In genomic region chr1:8120693-8121260, GRCh38 we compare ENCODE assay signal across 8 cellular contexts.
DNase-seq lines count a peak whose midpoint lies in the region; ATAC-seq and TF ChIP-seq lines count a peak whose summit lies in the region.

No MANE protein-coding gene starts in this region.

- no peaks in the 10 kb centered on the region for H3K9me3 ChIP-seq in smooth muscle cell (replicated peaks; ENCODE audit: low read depth)

- H3K4me3 ChIP-seq in smooth muscle cell: no peak overlapping the region

- H3F3A ChIP-seq in smooth muscle cell (ENCODE audit: low read depth): peaks cover 51% of the 10 kb centered on the region

- no peaks in the 10 kb centered on the region for H3K36me3 Mint-ChIP-seq in activated T-helper 2 cell treated with anti-CD3 and anti-CD28 coated beads, Interferon-gamma antibody, Interleukin-2, Interleukin-4, amounts not matched to agents 10 μg/mL and 5 μg/mL and 100 μg/mL, durations not matched to agents 14 hours and 24 hours and 36 hours (ENCODE audit: low read depth)
- no peaks in the 10 kb centered on the region for H3K36me3 Mint-ChIP-seq in stimulated activated effector memory CD8-positive, alpha-beta T cell treated with anti-CD3 and anti-CD28 coated beads, Interleukin-12 subunit alpha, Interleukin-12 subunit beta, amount 100 ng/mL, for 72 hours

- DNase-seq in HT-29 (ENCODE audit: low spot score) (peak; percentile 91), iris pigment epithelial cell (ENCODE audit: low read depth) (peak; percentile 76), smooth muscle cell (lab: John Stamatoyannopoulos, UW; ENCODE audit: unreplicated experiment) (no peak), HCEC 1CT (no peak), AML-193 (lab: John Stamatoyannopoulos, UW) (no peak)
- DNase-seq in activated T-helper 2 cell treated with anti-CD3 and anti-CD28 coated beads, Interferon-gamma antibody, Interleukin-2, Interleukin-4, amounts not matched to agents 10 μg/mL and 5 μg/mL and 100 μg/mL, durations not matched to agents 14 hours and 24 hours and 36 hours (ENCODE audit: low spot score): no peak
- no peak for DNase-seq in stimulated activated effector memory CD8-positive, alpha-beta T cell treated with anti-CD3 and anti-CD28 coated beads, Interleukin-12 subunit alpha, Interleukin-12 subunit beta, amount 100 ng/mL, for 72 hours (ENCODE audit: low spot score in 2 of 2)
- DNase-seq in stimulated activated CD4-positive, alpha-beta T cell treated with anti-CD3 and anti-CD28 coated beads, Interleukin-15, amount 100 ng/mL, for 24 hours: no peak

- H3K27me3 ChIP-seq in smooth muscle cell (ENCODE audit: low read depth): no peaks in the 10 kb centered on the region

- H3K27ac Mint-ChIP-seq in activated T-helper 2 cell treated with anti-CD3 and anti-CD28 coated beads, Interferon-gamma antibody, Interleukin-2, Interleukin-4, amounts not matched to agents 10 μg/mL and 5 μg/mL and 100 μg/mL, durations not matched to agents 14 hours and 24 hours and 36 hours: peak overlapping the region; percentile 49
- no peak overlapping the region for H3K27ac Mint-ChIP-seq in stimulated activated effector memory CD8-positive, alpha-beta T cell treated with anti-CD3 and anti-CD28 coated beads, Interleukin-12 subunit alpha, Interleukin-12 subunit beta, amount 100 ng/mL, for 72 hours

- H3K4me1 ChIP-seq in smooth muscle cell (ENCODE audit: low read depth): peaks cover 21% of the 10 kb centered on the region

- H2AFZ ChIP-seq in smooth muscle cell (ENCODE audit: low read depth): peak overlapping the region; percentile 46

- WGBS in smooth muscle cell (ENCODE audit: low lambda C conversion rate): 27% methylated on average over 10 of the region's 10 CpGs

- peak overlapping the region; percentile 30 for H3K4me3 Mint-ChIP-seq in activated T-helper 2 cell treated with anti-CD3 and anti-CD28 coated beads, Interferon-gamma antibody, Interleukin-2, Interleukin-4, amounts not matched to agents 10 μg/mL and 5 μg/mL and 100 μg/mL, durations not matched to agents 14 hours and 24 hours and 36 hours (ENCODE audit: low read depth)
- no peak overlapping the region for H3K4me3 Mint-ChIP-seq in stimulated activated effector memory CD8-positive, alpha-beta T cell treated with anti-CD3 and anti-CD28 coated beads, Interleukin-12 subunit alpha, Interleukin-12 subunit beta, amount 100 ng/mL, for 72 hours

- TF ChIP-seq CTCF in smooth muscle cell (IDR thresholded peaks at IDR 0.05; ENCODE audit: borderline replicate concordance, insufficient read depth, poor library complexity, severe bottlenecking): no peak

- no peaks in the 10 kb centered on the region for H3K27me3 Mint-ChIP-seq in activated T-helper 2 cell treated with anti-CD3 and anti-CD28 coated beads, Interferon-gamma antibody, Interleukin-2, Interleukin-4, amounts not matched to agents 10 μg/mL and 5 μg/mL and 100 μg/mL, durations not matched to agents 14 hours and 24 hours and 36 hours (ENCODE audit: low read depth)

- peak overlapping the region; percentile 76 for H3K4me2 ChIP-seq in smooth muscle cell

- no peaks in the 10 kb centered on the region for H4K20me1 ChIP-seq in smooth muscle cell (ENCODE audit: low read depth)

- intact Hi-C loops in activated T-helper 2 cell treated with anti-CD3 and anti-CD28 coated beads, Interferon-gamma antibody, Interleukin-2, Interleukin-4, amounts not matched to agents 10 μg/mL and 5 μg/mL and 100 μg/mL, durations not matched to agents 14 hours and 24 hours and 36 hours (cut with micrococcal nuclease): loop anchor here (2.0 kb wide), 1 partner anchor 24 kb away; no protein-coding TSS in a partner anchor

- peaks cover 10% of the 10 kb centered on the region for H3K9me3 Mint-ChIP-seq in activated T-helper 2 cell treated with anti-CD3 and anti-CD28 coated beads, Interferon-gamma antibody, Interleukin-2, Interleukin-4, amounts not matched to agents 10 μg/mL and 5 μg/mL and 100 μg/mL, durations not matched to agents 14 hours and 24 hours and 36 hours
- no peaks in the 10 kb centered on the region for H3K9me3 Mint-ChIP-seq in stimulated activated effector memory CD8-positive, alpha-beta T cell treated with anti-CD3 and anti-CD28 coated beads, Interleukin-12 subunit alpha, Interleukin-12 subunit beta, amount 100 ng/mL, for 72 hours

- no peak for ATAC-seq in stimulated activated effector memory CD8-positive, alpha-beta T cell treated with anti-CD3 and anti-CD28 coated beads, Interleukin-12 subunit alpha, Interleukin-12 subunit beta, amount 100 ng/mL, for 72 hours

- H3K9ac ChIP-seq in smooth muscle cell (ENCODE audit: low read depth): peak overlapping the region; percentile 13

- H3K27ac ChIP-seq in smooth muscle cell (ENCODE audit: low read depth): peak overlapping the region; percentile 99

- no peaks in the 10 kb centered on the region for H3K79me2 ChIP-seq in smooth muscle cell (ENCODE audit: low read depth)

- no peaks in the 10 kb centered on the region for H3K36me3 ChIP-seq in smooth muscle cell (ENCODE audit: low read depth)

- peaks cover 19% of the 10 kb centered on the region for H3K4me1 Mint-ChIP-seq in activated T-helper 2 cell treated with anti-CD3 and anti-CD28 coated beads, Interferon-gamma antibody, Interleukin-2, Interleukin-4, amounts not matched to agents 10 μg/mL and 5 μg/mL and 100 μg/mL, durations not matched to agents 14 hours and 24 hours and 36 hours (ENCODE audit: low read depth)
- H3K4me1 Mint-ChIP-seq in stimulated activated effector memory CD8-positive, alpha-beta T cell treated with anti-CD3 and anti-CD28 coated beads, Interleukin-12 subunit alpha, Interleukin-12 subunit beta, amount 100 ng/mL, for 72 hours: peaks cover 16% of the 10 kb centered on the region

Comparison
In these comparisons a context has a peak if more than half of its experiments do, and no peak if none do; other contexts are left out.
1. DNase-seq: peak in HT-29 (single experiment) and iris pigment epithelial cell (single experiment); none in activated T-helper 2 cell treated with anti-CD3 and anti-CD28 coated beads, Interferon-gamma antibody, Interleukin-2, Interleukin-4, amounts not matched to agents 10 μg/mL and 5 μg/mL and 100 μg/mL, durations not matched to agents 14 hours and 24 hours and 36 hours (single experiment), smooth muscle cell (single experiment), HCEC 1CT (single experiment), AML-193 (0 of 2), stimulated activated effector memory CD8-positive, alpha-beta T cell treated with anti-CD3 and anti-CD28 coated beads, Interleukin-12 subunit alpha, Interleukin-12 subunit beta, amount 100 ng/mL, for 72 hours (0 of 2) and stimulated activated CD4-positive, alpha-beta T cell treated with anti-CD3 and anti-CD28 coated beads, Interleukin-15, amount 100 ng/mL, for 24 hours (single experiment).